32 cellular contexts compared by ENCODE assay signal in genomic region chr1:29431138-29431537, GRCh38.
"Had no signal": no experiment of that assay in that cellular context is flagged by ENCODE, and none has a peak within 500 bp of the region (broad histone marks: within the 10 kb centered on the region; RNA-seq: fewer than 3 reads in every experiment).

No MANE protein-coding gene starts in this region.

- ATAC-seq: activated CD8-positive, alpha-beta T cell treated with anti-CD3 and anti-CD28 coated beads for 36 hours; activated naive CD4-positive, alpha-beta T cell treated with anti-CD3 and anti-CD28 coated beads, Interleukin-2, amount 50 U/mL, for 72 hours; activated T-cell treated with anti-CD3 and anti-CD28 coated beads, Interleukin-2, amount 50 U/mL, for 4 hours; activated T-cell treated with anti-CD3 and anti-CD28 coated beads, Interleukin-2, amount 50 U/mL, for 72 hours; activated T-helper 17 cell treated with anti-CD3 and anti-CD28 coated beads, Interleukin-2, amount 50 U/mL, for 72 hours; body of pancreas had no signal

- DNase-seq: activated B cell treated with CpG ODN at 0.5 μM for 24 hours; activated CD4-positive, alpha-beta memory T cell treated with anti-CD3 and anti-CD28 coated beads for 36 hours; activated CD4-positive, alpha-beta T cell treated with anti-CD3 and anti-CD28 coated beads for 4 hours; activated CD4-positive, alpha-beta T cell treated with anti-CD3 and anti-CD28 coated beads, Interleukin-2, amount 10 ng/mL, durations not matched to agents 24 days and 14 days; activated CD4-positive, alpha-beta T cell treated with anti-CD3 and anti-CD28 coated beads, Interleukin-2, amount 50 U/mL, for 1 hour; activated CD4-positive, alpha-beta T cell treated with anti-CD3 and anti-CD28 coated beads, Interleukin-2, amount 50 U/mL, for 4 hours; activated CD4-positive, CD25-positive, alpha-beta regulatory T cell treated with anti-CD3 and anti-CD28 coated beads, Interleukin-2, amount 50 U/mL, for 72 hours; activated CD8-positive, alpha-beta memory T cell treated with anti-CD3 and anti-CD28 coated beads, Interleukin-2, amount 50 U/mL, for 4 hours; activated CD8-positive, alpha-beta T cell treated with anti-CD3 and anti-CD28 coated beads for 36 hours; activated gamma-delta T cell treated with Interleukin-2 at 50 U/mL for 16 hours; activated naive CD4-positive, alpha-beta T cell; activated naive CD4-positive, alpha-beta T cell treated with anti-CD3 and anti-CD28 coated beads for 36 hours; activated naive CD4-positive, alpha-beta T cell treated with anti-CD3 and anti-CD28 coated beads, Interleukin-2, amount 50 U/mL, for 16 hours; activated naive CD8-positive, alpha-beta T cell treated with anti-CD3 and anti-CD28 coated beads for 36 hours; activated T-cell treated with anti-CD3 and anti-CD28 coated beads for 4 hours; activated T-cell treated with anti-CD3 and anti-CD28 coated beads, Interleukin-2, amount 50 U/mL, for 1 hour; activated T-cell treated with anti-CD3 and anti-CD28 coated beads, Interleukin-2, amount 50 U/mL, for 4 hours; activated T-cell treated with anti-CD3 and anti-CD28 coated beads, Interleukin-2, amount 50 U/mL, for 72 hours; amniotic stem cell; aorta; body of pancreas; central memory CD4-positive, alpha-beta T cell; T-helper 1 cell; T-helper 2 cell; T-helper 9 cell had no signal

- H3K36me3 ChIP-seq: adrenal gland, cardiac muscle cell had no signal

- FAIRE-seq: astrocyte, TTC549 had no signal

- H3K9me3 ChIP-seq: adrenal gland, body of pancreas had no signal

- H3K27me3 ChIP-seq: adrenal gland, body of pancreas, cardiac muscle cell had no signal

- H3K27ac ChIP-seq: adrenal gland, body of pancreas, cardiac muscle cell, VCaP had no signal

- H3K4me1 ChIP-seq: adrenal gland, body of pancreas had no signal

- H3K4me3 ChIP-seq: adrenal gland, body of pancreas, cardiac muscle cell had no signal
